Comparison of ENCODE assay signal across 9 cellular contexts in the genomic region with DNA sequence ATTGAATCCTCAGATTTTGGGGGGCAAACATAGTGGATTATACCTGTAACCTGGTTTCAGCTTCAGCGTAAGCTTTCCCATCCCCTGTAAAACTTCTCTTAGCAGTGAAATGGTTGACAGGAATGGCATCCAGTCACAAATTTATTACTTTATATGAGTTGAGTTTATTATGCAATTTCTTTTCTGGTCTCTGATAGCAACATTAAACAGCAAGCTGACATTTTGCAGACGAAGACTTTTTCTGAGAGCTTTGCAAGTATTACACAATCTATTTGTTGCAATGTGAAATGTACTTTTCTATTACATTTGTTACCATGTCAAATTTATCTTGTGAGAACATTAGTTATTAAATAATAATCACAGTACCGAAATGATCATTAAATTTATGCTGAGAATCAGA.
DNase-seq lines count a peak whose midpoint lies in the region; ATAC-seq and TF ChIP-seq lines count a peak whose summit lies in the region.
"Had no signal": no experiment of that assay in that cellular context is flagged by ENCODE, and none has a peak within 500 bp of the region (broad histone marks: within the 10 kb centered on the region; RNA-seq: fewer than 3 reads in every experiment).

No MANE protein-coding gene starts in this region.

- peaks cover 0 to 46% (median 0%) of the 10 kb centered on the region in 7 donors for H3K27me3 ChIP-seq in heart right ventricle
- H3K27me3 ChIP-seq in liver (ENCODE audit: control insufficient read depth in 4 of 4, insufficient read depth in 4 of 4, low read length in 3 of 4): no peaks in the 10 kb centered on the region
- no peaks in the 10 kb centered on the region for H3K27me3 ChIP-seq in upper lobe of left lung
- H3K27me3 ChIP-seq: testis had no signal

- DNase-seq in heart right ventricle (no peak), left ventricle myocardium superior (no peak), astrocyte of the cerebellum (ENCODE audit: low read depth) (no peak), upper lobe of left lung (no peak), HEK293T (ENCODE audit: extremely low spot score) (no peak)

- H3K9ac ChIP-seq in liver (ENCODE audit: low read depth in 1 of 2, low read length in 2 of 2): peak overlapping the region in 1 of 2 donors; percentile 27

- TF ChIP-seq RAD21 in liver (IDR thresholded peaks at IDR 0.05): no peak

- WGBS in heart right ventricle, 2 donors: 49 to 63% methylated on average over 3 of the region's 3 CpGs
- WGBS in liver: 38% methylated on average over 3 of the region's 3 CpGs
- 63 to 80% methylated on average over 3 of the region's 3 CpGs for WGBS in upper lobe of left lung, 2 donors

- CTCF ChIA-PET in HEK293T (lab: Yijun Ruan, JAX): interaction anchor here (0.7 kb wide), 1 partner anchor 12 kb away, joined by 3 read pairs; no protein-coding TSS in a partner anchor

- peaks cover 0 to 10% (median 0%) of the 10 kb centered on the region in 9 donors for H3K36me3 ChIP-seq in heart right ventricle
- H3K36me3 ChIP-seq in liver (ENCODE audit: control insufficient read depth in 4 of 4, insufficient read depth in 3 of 4, low read depth in 1 of 4, low read length in 3 of 4): peaks cover 0 to 2% (median 0%) of the 10 kb centered on the region in 4 donors
- no peaks in the 10 kb centered on the region for H3K36me3 ChIP-seq in upper lobe of left lung

- POLR2A ChIA-PET in HEK293T (lab: Yijun Ruan, JAX): no interaction called here

- no peak for ATAC-seq in heart right ventricle
- ATAC-seq in left ventricle myocardium superior: no peak
- ATAC-seq in upper lobe of left lung (ENCODE audit: low FRiP score in 2 of 2): no peak
- ATAC-seq in HG02840 (IDR thresholded peaks at IDR 0.05; ENCODE audit: low FRiP score, unreplicated experiment): no peak
- ATAC-seq in HG02623 (IDR thresholded peaks at IDR 0.05; ENCODE audit: unreplicated experiment): no peak

- in situ Hi-C loops in astrocyte of the cerebellum (cut with HindIII; ENCODE audit: low sequenced_read_pairs): no loop called here

- intact Hi-C loops in heart right ventricle (cut with DNase I): no loop called here
- intact Hi-C loops in left ventricle myocardium superior (cut with micrococcal nuclease): no loop called here

- peaks cover 0 to 8% (median 0%) of the 10 kb centered on the region in 9 donors for H3K4me1 ChIP-seq in heart right ventricle
- H3K4me1 ChIP-seq in liver (ENCODE audit: control insufficient read depth in 4 of 4, insufficient read depth in 4 of 4, low read length in 3 of 4): peaks cover 0 to 3% (median 1%) of the 10 kb centered on the region in 4 donors
- no peaks in the 10 kb centered on the region for H3K4me1 ChIP-seq in upper lobe of left lung
- H3K4me1 ChIP-seq: testis had no signal

- no peak for TF ChIP-seq EP300 in upper lobe of left lung (IDR thresholded peaks at IDR 0.05)

- H3K4me3 ChIP-seq in heart right ventricle (peak overlapping the region in 7 of 10 donors; percentile 45 to 69 (median 66)), astrocyte of the cerebellum (ENCODE audit: low read depth, low read length) (peak overlapping the region; percentile 71), liver (ENCODE audit: low read depth in 1 of 3, low read length in 3 of 3) (peak overlapping the region; percentile 63 to 97 (median 96)), upper lobe of left lung (peak overlapping the region in 3 of 4 donors; percentile 43 to 61 (median 58))

- H3K27ac ChIP-seq in heart right ventricle: peak overlapping the region in 6 of 10 donors; percentile 16 to 73 (median 60)
- H3K27ac ChIP-seq in liver (ENCODE audit: low read depth in 1 of 2, low read length in 2 of 2): no peak overlapping the region
- H3K27ac ChIP-seq in upper lobe of left lung: no peak overlapping the region

- TF ChIP-seq POLR2A in upper lobe of left lung (IDR thresholded peaks at IDR 0.05): no peak

- no peak for TF ChIP-seq CTCF in heart right ventricle (IDR thresholded peaks at IDR 0.05)
- TF ChIP-seq CTCF in astrocyte of the cerebellum (IDR thresholded peaks at IDR 0.05; ENCODE audit: low read depth, low read length, missing control alignments): no peak
- TF ChIP-seq CTCF in liver (IDR thresholded peaks at IDR 0.05; ENCODE audit: low read depth, low read length, missing input control): no peak
- TF ChIP-seq CTCF in upper lobe of left lung (IDR thresholded peaks at IDR 0.05): no peak

- H3K9me3 ChIP-seq in heart right ventricle (no peaks in the 10 kb centered on the region), liver (ENCODE audit: control insufficient read depth in 4 of 4, low read length in 3 of 4) (no peaks in the 10 kb centered on the region), upper lobe of left lung (no peaks in the 10 kb centered on the region)
- H3K9me3 ChIP-seq: testis had no signal

TF ChIP-seq in liver, 16 proteins besides CTCF, POLR2A, EP300 and RAD21:
- no peak for TF ChIP-seq NR2F2 (IDR thresholded peaks at IDR 0.05)
- no peak for TF ChIP-seq JUND (IDR thresholded peaks at IDR 0.05)
- peak; percentile 21 for TF ChIP-seq YY1 (IDR thresholded peaks at IDR 0.05)

TF ChIP-seq in HEK293T, 16 proteins besides CTCF, POLR2A, EP300 and RAD21:
- TF ChIP-seq ELF4 (IDR thresholded peaks at IDR 0.05): no peak
- no peak for TF ChIP-seq TARDBP (IDR thresholded peaks at IDR 0.05)
- TF ChIP-seq CTBP1 (IDR thresholded peaks at IDR 0.05; ENCODE audit: borderline replicate concordance): no peak
- TF ChIP-seq L3MBTL2 (conservative IDR thresholded peaks at IDR 0.05): no peak
- TF ChIP-seq FOXM1 (IDR thresholded peaks at IDR 0.05; ENCODE audit: borderline replicate concordance): no peak

Comparison
In these comparisons a context has a peak if more than half of its experiments do, and no peak if none do; other contexts are left out.
1. H3K27ac ChIP-seq: peak in heart right ventricle (6 of 10); none in liver (0 of 2) and upper lobe of left lung (0 of 4).
2. Peak in every context shown above with its lines, with median percentiles within 50 percentile points of each other: H3K4me3 ChIP-seq.